Comparison of ENCODE assay signal across 21 cellular contexts in genomic region chr17:72069744-72070143, GRCh38. TPM values are rescaled to one million over a fixed set of nuclear protein-coding genes. Genes with fewer than 3 reads are reported as not detected.
DNase-seq lines count a peak whose midpoint lies in the region; ATAC-seq, FAIRE-seq and TF ChIP-seq lines count a peak whose summit lies in the region.
"Had no signal": no experiment of that assay in that cellular context is flagged by ENCODE, and none has a peak within 500 bp of the region (broad histone marks: within the 10 kb centered on the region; RNA-seq: fewer than 3 reads in every experiment).

No MANE protein-coding gene starts in this region.

- no peaks in the 10 kb centered on the region for H3K36me3 ChIP-seq in transverse colon
- H3K36me3 ChIP-seq: BLaER1 treated with 17β-estradiol and CSF1 and Interleukin-3, amounts not matched to agents 10 nM and 100 nM had no signal

- DNase-seq in A549 (ENCODE audit: low read depth in 1 of 2, low spot score in 1 of 2) (no peak), HTR-8/SVneo (ENCODE audit: insufficient read length, low spot score) (no peak), NCI-H2081 treated with DMSO at 0.1 percent for 48 hours (lab: John Stamatoyannopoulos, UW) (peak; percentile 80), left kidney (ENCODE audit: low read depth, low spot score) (peak; percentile 30), transverse colon (no peak), NCI-H146 treated with DMSO at 0.1 percent for 48 hours (lab: John Stamatoyannopoulos, UW; ENCODE audit: unreplicated experiment) (no peak), UCSD-AML1 (lab: John Stamatoyannopoulos, UW; ENCODE audit: unreplicated experiment) (no peak)
- DNase-seq in activated T-cell treated with anti-CD3 and anti-CD28 coated beads, Interleukin-2, amount 50 U/mL, for 48 hours, result no peak
- DNase-seq: 8988T; CD8-positive, alpha-beta T cell; DMS 273 treated with DMSO at 0.1 percent for 48 hours; DMS53; DND-41; EL; H9 had no signal

- H3K4me3 ChIP-seq in A549 (no peak overlapping the region), transverse colon (no peak overlapping the region)
- H3K4me3 ChIP-seq: BLaER1 treated with 17β-estradiol and CSF1 and Interleukin-3, amounts not matched to agents 10 nM and 100 nM; GM12878 had no signal

- WGBS in A549 (ENCODE audit: missing lambda C conversion rate), result 18% methylated on average over 2 of the region's 2 CpGs
- WGBS in transverse colon (ENCODE audit: low coverage in 1 of 2), 2 donors, result 72% methylated on average over 2 of the region's 2 CpGs; no CpG with 5 or more reads in 1 of the 2 donors

- no peak overlapping the region for H3K4me2 ChIP-seq in A549
- H3K4me2 ChIP-seq: BLaER1 treated with 17β-estradiol and CSF1 and Interleukin-3, amounts not matched to agents 10 nM and 100 nM had no signal

- CTCF ChIA-PET in A549 (lab: Yijun Ruan, JAX), result interaction anchor here (0.8 kb wide), 1 partner anchor 15 kb away, joined by 4 read pairs; no protein-coding TSS in a partner anchor

- no peak for ATAC-seq in A549
- ATAC-seq: CD8-positive, alpha-beta T cell; GM12878 had no signal

- FAIRE-seq in A549 (lab: Jason Lieb, UNC), result peak; percentile 72
- peak; percentile 54 for FAIRE-seq in HTR-8/SVneo (lab: Jason Lieb, UNC)
- FAIRE-seq: GM12878, GM19239, H1 had no signal

- H3K9me3 ChIP-seq in A549 (no peaks in the 10 kb centered on the region), transverse colon (no peaks in the 10 kb centered on the region)

- no peaks in the 10 kb centered on the region for H3K27me3 ChIP-seq in transverse colon
- H3K27me3 ChIP-seq: BLaER1 treated with 17β-estradiol and CSF1 and Interleukin-3, amounts not matched to agents 10 nM and 100 nM had no signal

- H3K27ac ChIP-seq in A549, result no peak overlapping the region
- no peak overlapping the region for H3K27ac ChIP-seq in transverse colon
- H3K27ac ChIP-seq: BLaER1 treated with 17β-estradiol and CSF1 and Interleukin-3, amounts not matched to agents 10 nM and 100 nM had no signal

- no peak for TF ChIP-seq POLR2A in A549 (IDR thresholded peaks at IDR 0.05; ENCODE audit: low read length)
- TF ChIP-seq POLR2A in transverse colon (IDR thresholded peaks at IDR 0.05), result no peak

- no peaks in the 10 kb centered on the region for H3K4me1 ChIP-seq in A549
- no peaks in the 10 kb centered on the region for H3K4me1 ChIP-seq in transverse colon

- in situ Hi-C loops in transverse colon (cut with MboI; ENCODE audit: low pct_ligation_motif_present in 1 of 4, low pct_unique_long_range_greater_than_20kb in 1 of 4, low sequenced_read_pairs in 3 of 4), result no loop called here

- intact Hi-C loops in transverse colon (cut with DNase I; ENCODE audit: low total_unique reads), result no loop called here

- no peak for TF ChIP-seq CTCF in A549 (IDR thresholded peaks at IDR 0.05)
- TF ChIP-seq CTCF in transverse colon (IDR thresholded peaks at IDR 0.05), result no peak

- TF ChIP-seq EP300 in A549 (IDR thresholded peaks at IDR 0.05), result no peak
- TF ChIP-seq EP300 in transverse colon (IDR thresholded peaks at IDR 0.05; ENCODE audit: low read depth), result no peak

- no peak for TF ChIP-seq RAD21 in A549 (conservative IDR thresholded peaks at IDR 0.05 in 1 of 2, IDR thresholded peaks at IDR 0.05 in 1 of 2)

- POLR2A ChIA-PET in A549 (lab: Yijun Ruan, JAX), result no interaction called here

TF ChIP-seq in A549, 52 proteins besides CTCF, POLR2A, EP300 and RAD21:
- TF ChIP-seq TP53 (CRISPR knock-in tag; IDR thresholded peaks at IDR 0.05), result no peak
- no peak for TF ChIP-seq MAZ (IDR thresholded peaks at IDR 0.05; ENCODE audit: borderline replicate concordance, low read depth, low read length)
- TF ChIP-seq ELK1 (IDR thresholded peaks at IDR 0.05; ENCODE audit: low read depth, low read length), result no peak
- no peak for TF ChIP-seq BHLHE40 (IDR thresholded peaks at IDR 0.05; ENCODE audit: low read depth, low read length)
- TF ChIP-seq ZSCAN20 (CRISPR knock-in tag; IDR thresholded peaks at IDR 0.05), result no peak
- TF ChIP-seq HOXB13 (CRISPR knock-in tag; IDR thresholded peaks at IDR 0.05; ENCODE audit: low read depth), result no peak
- no peak for TF ChIP-seq CBX8 (IDR thresholded peaks at IDR 0.05)
- no peak for TF ChIP-seq HEYL (CRISPR knock-in tag; IDR thresholded peaks at IDR 0.05)
- no peak for TF ChIP-seq RARB (CRISPR knock-in tag; IDR thresholded peaks at IDR 0.05)
- no peak for TF ChIP-seq CHD4 (IDR thresholded peaks at IDR 0.05; ENCODE audit: borderline replicate concordance)
- TF ChIP-seq EHF (CRISPR knock-in tag; IDR thresholded peaks at IDR 0.05), result no peak
- no peak for TF ChIP-seq PHF8 (IDR thresholded peaks at IDR 0.05; ENCODE audit: borderline replicate concordance, low read depth)
- no peak for TF ChIP-seq CBX2 (IDR thresholded peaks at IDR 0.05; ENCODE audit: borderline replicate concordance, low read depth)
- no peak for TF ChIP-seq NFE2L2 (conservative IDR thresholded peaks at IDR 0.05; ENCODE audit: low read length)
TF ChIP-seq in A549: peak in this region for 0.

RNA-seq across cellular contexts. Expression of gene SOX9, which starts 51.1 kb away (rescaled TPM):
- polyA plus RNA-seq in A549 (2011; rRNA removed) (6.7 and 8.0 TPM in 2 replicates), A549 (2017; fragmentation: RNase III; extraction: RNeasy Plus Mini Kit Qiagen cat#74134 plus additional on column Dnase treatment) (9.6 to 14.5 TPM (median 12.3 TPM) in 3 replicates)
- polyA plus RNA-seq in A549 (2012; cell fraction: cytosol; rRNA removed), result 5.1 and 7.5 TPM in 2 replicates
- polyA plus RNA-seq in A549 (2012; cell fraction: nucleus; rRNA removed), result 16.9 and 18.6 TPM in 2 replicates
- polyA minus RNA-seq in A549 (2011; rRNA and poly(A)+ RNA removed), result 5.9 and 7.0 TPM in 2 replicates
- 10 to 100 TPM; 35.2 to 55.7 (median 42.3) TPM for total RNA-seq in transverse colon
- total RNA-seq: B cell; CD8-positive, alpha-beta T cell; G401 had no signal

Comparison
In these comparisons a context has a peak if more than half of its experiments do, and no peak if none do; other contexts are left out.
1. DNase-seq: peak in NCI-H2081 treated with DMSO at 0.1 percent for 48 hours (single experiment) and left kidney (single experiment); none in A549 (0 of 2), HTR-8/SVneo (single experiment), activated T-cell treated with anti-CD3 and anti-CD28 coated beads, Interleukin-2, amount 50 U/mL, for 48 hours (0 of 2), transverse colon (single experiment), NCI-H146 treated with DMSO at 0.1 percent for 48 hours (single experiment) and UCSD-AML1 (single experiment).